ENCODE assay signal across 9 cellular contexts in the genomic region with DNA sequence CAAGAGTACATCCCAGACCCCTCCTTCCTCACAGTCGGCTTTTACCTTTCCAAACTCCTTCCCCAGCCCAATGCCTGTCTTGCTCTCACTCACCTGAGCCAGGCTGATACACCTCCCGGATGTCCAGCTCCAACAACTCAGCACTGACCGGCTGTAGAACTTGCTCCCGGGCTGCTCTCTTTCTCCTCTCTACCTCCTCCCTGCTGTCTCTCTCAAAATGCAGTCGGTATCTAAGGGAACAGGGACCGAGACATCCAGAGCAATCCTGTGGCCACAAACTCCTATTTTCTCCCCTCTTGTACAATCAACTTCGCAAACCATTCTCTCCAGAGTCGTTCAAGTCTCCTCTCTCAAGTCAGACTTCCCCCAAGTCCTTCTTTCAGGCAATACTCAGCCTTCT. TPM values are rescaled to one million over a fixed set of nuclear protein-coding genes. Genes with fewer than 3 reads are reported as not detected.
DNase-seq lines count a peak whose midpoint lies in the region; ATAC-seq and TF ChIP-seq lines count a peak whose summit lies in the region.
"Had no signal": no experiment of that assay in that cellular context is flagged by ENCODE, and none has a peak within 500 bp of the region (broad histone marks: within the 10 kb centered on the region; RNA-seq: fewer than 3 reads in every experiment).

No MANE protein-coding gene starts in this region.

- H3K9me2 ChIP-seq in Loucy (replicated peaks; ENCODE audit: low read depth, low read length), result no peaks in the 10 kb centered on the region

- no peaks in the 10 kb centered on the region for H3K27me3 ChIP-seq in AG04450 (ENCODE audit: control insufficient read depth, insufficient read depth, low read length)
- no peaks in the 10 kb centered on the region for H3K27me3 ChIP-seq in Loucy (ENCODE audit: insufficient read depth, low read length, poor library complexity, severe bottlenecking)
- no peaks in the 10 kb centered on the region for H3K27me3 ChIP-seq in colonic mucosa
- no peaks in the 10 kb centered on the region for H3K27me3 ChIP-seq in naive thymus-derived CD4-positive, alpha-beta T cell (ENCODE audit: control insufficient read depth in 2 of 2, insufficient read depth in 2 of 2, low read length in 2 of 2)

- intact Hi-C loops in colonic mucosa (cut with DNase I), result no loop called here
- intact Hi-C loops in naive thymus-derived CD4-positive, alpha-beta T cell (cut with micrococcal nuclease), result loop anchor here (5.0 kb wide), 3 partner anchors 343 to 1067 kb away; partner anchors contain the start of genes GTF2H4 (in 1 of the 2), PRRC2A (in 1 of the 2) and TRIM26 (in 1 of the 2)

- H3K79me2 ChIP-seq in Loucy (ENCODE audit: insufficient read depth, low read length), result peaks cover 65% of the 10 kb centered on the region

- H3K27me3 Mint-ChIP-seq in naive thymus-derived CD4-positive, alpha-beta T cell, result no peaks in the 10 kb centered on the region

- no peak for ATAC-seq in naive thymus-derived CD4-positive, alpha-beta T cell
- ATAC-seq in GM19455 (IDR thresholded peaks at IDR 0.05; ENCODE audit: unreplicated experiment), result no peak
- no peak for ATAC-seq in HG02981 (IDR thresholded peaks at IDR 0.05; ENCODE audit: unreplicated experiment)
- ATAC-seq in HG02852 (IDR thresholded peaks at IDR 0.05; ENCODE audit: unreplicated experiment), result no peak

- DNase-seq in AG04450 (ENCODE audit: low read depth, low spot score), result no peak
- no peak for DNase-seq in colonic mucosa
- no peak for DNase-seq in naive thymus-derived CD4-positive, alpha-beta T cell
- DNase-seq in mucosa of gallbladder (ENCODE audit: low spot score), result no peak
- DNase-seq: NCI-H1417 treated with DMSO at 0.1 percent for 48 hours had no signal

- H3K4me3 ChIP-seq in AG04450 (ENCODE audit: low read depth, low read length), result peak overlapping the region; percentile 100
- peak overlapping the region; percentile 85 for H3K4me3 ChIP-seq in Loucy (ENCODE audit: low read length, poor library complexity, severe bottlenecking)
- peak overlapping the region; percentile 84 for H3K4me3 ChIP-seq in colonic mucosa
- H3K4me3 ChIP-seq in naive thymus-derived CD4-positive, alpha-beta T cell (ENCODE audit: low read length), result peak overlapping the region; percentile 97

- H3K36me3 ChIP-seq in Loucy (ENCODE audit: insufficient read depth, low read length) (peaks cover 42% of the 10 kb centered on the region; the same call in 1 of the 2 replicates), colonic mucosa (no peaks in the 10 kb centered on the region)
- H3K36me3 ChIP-seq in naive thymus-derived CD4-positive, alpha-beta T cell (ENCODE audit: control insufficient read depth in 2 of 3, insufficient read depth in 3 of 3, low read length in 3 of 3), result peaks cover 0 to 60% (median 0%) of the 10 kb centered on the region in 3 experiments

- peaks cover 37% of the 10 kb centered on the region for H4K20me1 ChIP-seq in Loucy (ENCODE audit: insufficient read depth, low read length, poor library complexity, severe bottlenecking)

- H3K27ac Mint-ChIP-seq in naive thymus-derived CD4-positive, alpha-beta T cell, result peak overlapping the region; percentile 98 to 100 (median 99)

- H3K4me2 ChIP-seq in Loucy (ENCODE audit: low read depth, low read length, poor library complexity, severe bottlenecking), result peak overlapping the region; percentile 96

- TF ChIP-seq CTCF in AG04450 (IDR thresholded peaks at IDR 0.05; ENCODE audit: low read depth, low read length) (no peak), Loucy (conservative IDR thresholded peaks at IDR 0.05; ENCODE audit: low read length) (no peak), colonic mucosa (IDR thresholded peaks at IDR 0.05) (no peak)

- H3K9ac ChIP-seq in Loucy (ENCODE audit: low read depth, low read length, poor library complexity, severe bottlenecking) (peak overlapping the region; percentile 89), colonic mucosa (ENCODE audit: low read depth in 2 of 2, low read length in 2 of 2) (peak overlapping the region; percentile 92 to 100)

- no peaks in the 10 kb centered on the region for H3F3A ChIP-seq in Loucy (ENCODE audit: low read depth)

- peaks cover 29% of the 10 kb centered on the region for H3K4me1 ChIP-seq in Loucy (ENCODE audit: insufficient read depth, low read length, poor library complexity, severe bottlenecking)
- peaks cover 7% of the 10 kb centered on the region for H3K4me1 ChIP-seq in colonic mucosa
- peaks cover 8 to 19% of the 10 kb centered on the region in 2 donors for H3K4me1 ChIP-seq in naive thymus-derived CD4-positive, alpha-beta T cell (ENCODE audit: control insufficient read depth in 2 of 2, insufficient read depth in 2 of 2, low read length in 2 of 2)

- H3K36me3 Mint-ChIP-seq in naive thymus-derived CD4-positive, alpha-beta T cell, result peaks cover 5 to 36% (median 21%) of the 10 kb centered on the region in 5 donors

- H3K27ac ChIP-seq in AG04450 (ENCODE audit: low read depth, low read length) (peak overlapping the region; percentile 97), colonic mucosa (peak overlapping the region; percentile 97)
- peak overlapping the region; percentile 97 for H3K27ac ChIP-seq in naive thymus-derived CD4-positive, alpha-beta T cell (ENCODE audit: low read depth, low read length)

- H3K4me1 Mint-ChIP-seq in naive thymus-derived CD4-positive, alpha-beta T cell, result peaks cover 22 to 54% (median 43%) of the 10 kb centered on the region in 7 donors

- H3K9me3 Mint-ChIP-seq in naive thymus-derived CD4-positive, alpha-beta T cell, result peaks cover 0 to 5% (median 0%) of the 10 kb centered on the region in 11 donors

- CTCF ChIA-PET in AG04450 (lab: Charles Lee), result interaction anchor here (0.7 to 6.7 kb wide), 3 partner anchors 9 to 22 kb away, joined by 3 to 101 read pairs (median 3); no protein-coding TSS in a partner anchor
- CTCF ChIA-PET in naive thymus-derived CD4-positive, alpha-beta T cell (lab: Charles Lee), result interaction anchor here (0.9 to 5.1 kb wide), 5 partner anchors 12 to 72 kb away, joined by 3 to 41 read pairs (median 4); no protein-coding TSS in a partner anchor

- peak overlapping the region; percentile 93 for H2AFZ ChIP-seq in Loucy (ENCODE audit: low read length)

- peak overlapping the region; percentile 92 to 100 (median 98) for H3K4me3 Mint-ChIP-seq in naive thymus-derived CD4-positive, alpha-beta T cell

- no peaks in the 10 kb centered on the region for H3K9me3 ChIP-seq in AG04450 (ENCODE audit: control insufficient read depth, insufficient read depth, low read length)
- H3K9me3 ChIP-seq in Loucy (ENCODE audit: insufficient read depth, low read depth, low read length), result no peaks in the 10 kb centered on the region
- H3K9me3 ChIP-seq in colonic mucosa, result no peaks in the 10 kb centered on the region
- no peaks in the 10 kb centered on the region for H3K9me3 ChIP-seq in naive thymus-derived CD4-positive, alpha-beta T cell (ENCODE audit: control insufficient read depth in 2 of 3, low read length in 3 of 3)

- POLR2A ChIA-PET in AG04450 (lab: Yijun Ruan, JAX), result interaction anchor here (1.3 kb wide), 1 partner anchor 16 kb away, joined by 3 read pairs; the partner anchor contains the start of gene ABCF1
- POLR2A ChIA-PET in naive thymus-derived CD4-positive, alpha-beta T cell (lab: Charles Lee), result interaction anchor here (0.6 to 7.0 kb wide), 11 partner anchors 11 to 81 kb away, joined by 3 to 108 read pairs (median 5); partner anchors contain the start of genes ABCF1, MRPS18B and PPP1R10

RNA-seq across cellular contexts. Expression of gene GNL1, which starts 1.3 kb away (rescaled TPM):
- 41.7 and 50.0 TPM in 2 replicates for polyA plus RNA-seq in AG04450 (2011; rRNA removed)
- 54.3 and 61.5 TPM in 2 replicates for polyA minus RNA-seq in AG04450 (2011; rRNA and poly(A)+ RNA removed)
- total RNA-seq in colonic mucosa, result 10 to 100 TPM; 42.2 to 49.3 TPM
- 100 to 1,000 TPM in 2 of 5 experiments, 10 to 100 TPM in 3; 56.0 to 190 (median 73.1) TPM for total RNA-seq in naive thymus-derived CD4-positive, alpha-beta T cell
- 10 to 100 TPM; 27.7 to 29.6 TPM for polyA plus RNA-seq in naive thymus-derived CD4-positive, alpha-beta T cell
- 68.1 TPM for total RNA-seq in mucosa of gallbladder

RNA-seq across cellular contexts. Expression of gene PRR3, which starts 2.1 kb away (rescaled TPM):
- 26.8 and 27.3 TPM in 2 replicates for polyA plus RNA-seq in AG04450 (2011; rRNA removed)
- 33.7 and 37.1 TPM in 2 replicates for polyA minus RNA-seq in AG04450 (2011; rRNA and poly(A)+ RNA removed)
- total RNA-seq in colonic mucosa, result 1 to 10 TPM; 3.9 to 7.2 TPM
- 10 to 100 TPM; 14.1 to 29.4 (median 23.3) TPM for total RNA-seq in naive thymus-derived CD4-positive, alpha-beta T cell
- 10 to 100 TPM; 11.1 to 14.4 TPM for polyA plus RNA-seq in naive thymus-derived CD4-positive, alpha-beta T cell
- total RNA-seq in mucosa of gallbladder, result 8.0 TPM

RNA-seq across cellular contexts. Expression of gene ABCF1, which starts 16.3 kb away (rescaled TPM):
- 32.3 and 38.7 TPM in 2 replicates for polyA plus RNA-seq in AG04450 (2011; rRNA removed)
- polyA minus RNA-seq in AG04450 (2011; rRNA and poly(A)+ RNA removed), result 75.5 and 88.4 TPM in 2 replicates
- total RNA-seq in colonic mucosa, result 10 to 100 TPM; 43.6 to 61.3 TPM
- total RNA-seq in naive thymus-derived CD4-positive, alpha-beta T cell, result 100 to 1,000 TPM in 1 of 5 experiments, 10 to 100 TPM in 4; 65.1 to 116 (median 86.6) TPM
- 10 to 100 TPM; 25.2 to 45.5 TPM for polyA plus RNA-seq in naive thymus-derived CD4-positive, alpha-beta T cell
- total RNA-seq in mucosa of gallbladder, result 48.7 TPM
